In genomic region chr1:211228573-211229364, GRCh38 we compare ENCODE assay signal across 7 cellular contexts.
A peak's percentile ranks its signal among the peaks of the same experiment; 100 is the strongest.
DNase-seq lines count a peak whose midpoint lies in the region.

No MANE protein-coding gene starts in this region.

- peak; percentile 3 for DNase-seq in NK-92 treated with Interleukin-12 subunit alpha and Interleukin-12 subunit beta, amount 100 ng/mL, for 24 hours (lab: John Stamatoyannopoulos, UW)
- peak; percentile 6 for DNase-seq in activated CD4-positive, alpha-beta T cell treated with anti-CD3 and anti-CD28 coated beads for 24 hours (ENCODE audit: low read depth in 2 of 2)
- DNase-seq in activated CD8-positive, alpha-beta memory T cell treated with anti-CD3 and anti-CD28 coated beads, Interleukin-2, amount 50 U/mL, for 1 hour (ENCODE audit: extremely low read depth): peak; percentile 26
- peak; percentile 33 for DNase-seq in activated effector memory CD4-positive, alpha-beta T cell treated with Interleukin-2 at 50 U/mL for 16 hours
- peak; percentile 69 for DNase-seq in central memory CD4-positive, alpha-beta T cell
- peak; percentile 7 to 12 for DNase-seq in stimulated activated CD4-positive, alpha-beta T cell treated with anti-CD3 and anti-CD28 coated beads, Interleukin-12 subunit alpha, Interleukin-12 subunit beta, amount 100 ng/mL, for 24 hours (ENCODE audit: low read depth in 2 of 2)
- DNase-seq in stimulated activated CD8-positive, alpha-beta memory T cell treated with anti-CD3 and anti-CD28 coated beads, Interleukin-12 subunit alpha, Interleukin-12 subunit beta, amount 100 ng/mL, for 4 hours (ENCODE audit: low read depth): peak; percentile 8

Comparison
In these comparisons a context has a peak if more than half of its experiments do, and no peak if none do; other contexts are left out.
1. Peak in every context shown above with its lines: DNase-seq.
2. DNase-seq: peak in every context shown above with its lines; median percentile 69 in central memory CD4-positive, alpha-beta T cell; 33 in activated effector memory CD4-positive, alpha-beta T cell treated with Interleukin-2 at 50 U/mL for 16 hours; 26 in activated CD8-positive, alpha-beta memory T cell treated with anti-CD3 and anti-CD28 coated beads, Interleukin-2, amount 50 U/mL, for 1 hour; 10 in stimulated activated CD4-positive, alpha-beta T cell treated with anti-CD3 and anti-CD28 coated beads, Interleukin-12 subunit alpha, Interleukin-12 subunit beta, amount 100 ng/mL, for 24 hours; 8 in stimulated activated CD8-positive, alpha-beta memory T cell treated with anti-CD3 and anti-CD28 coated beads, Interleukin-12 subunit alpha, Interleukin-12 subunit beta, amount 100 ng/mL, for 4 hours; 6 in activated CD4-positive, alpha-beta T cell treated with anti-CD3 and anti-CD28 coated beads for 24 hours; 3 in NK-92 treated with Interleukin-12 subunit alpha and Interleukin-12 subunit beta, amount 100 ng/mL, for 24 hours.